In genomic region chr4:156476359-156476758, GRCh38 we compare ENCODE assay signal across 13 cellular contexts.
A peak's percentile ranks its signal among the peaks of the same experiment; 100 is the strongest.
DNase-seq lines count a peak whose midpoint lies in the region; ATAC-seq and TF ChIP-seq lines count a peak whose summit lies in the region.
"Had no signal": no experiment of that assay in that cellular context is flagged by ENCODE, and none has a peak within 500 bp of the region (broad histone marks: within the 10 kb centered on the region; RNA-seq: fewer than 3 reads in every experiment).

No MANE protein-coding gene starts in this region.

- ATAC-seq in sciatic nerve (peak; percentile 53), HG02610 (IDR thresholded peaks at IDR 0.05; ENCODE audit: unreplicated experiment) (no peak), GM19397 (IDR thresholded peaks at IDR 0.05; ENCODE audit: unreplicated experiment) (no peak)
- ATAC-seq: naive thymus-derived CD4-positive, alpha-beta T cell had no signal

- DNase-seq in GM04504 (ENCODE audit: low read depth) (peak; percentile 90), SK-MEL-5 (ENCODE audit: low read depth, low spot score) (peak; percentile 4), fibroblast of mammary gland (ENCODE audit: low read depth) (peak; percentile 97), sciatic nerve (ENCODE audit: low spot score) (no peak), NCI-H82 (lab: John Stamatoyannopoulos, UW) (no peak)
- DNase-seq in activated CD4-positive, alpha-beta T cell treated with anti-CD3 and anti-CD28 coated beads for 4 hours = no peak
- DNase-seq: activated CD4-positive, alpha-beta T cell treated with anti-CD3 and anti-CD28 coated beads for 1 hour; activated naive CD8-positive, alpha-beta T cell treated with anti-CD3 and anti-CD28 coated beads for 36 hours; DND-41; Kasumi-1; naive thymus-derived CD4-positive, alpha-beta T cell had no signal

- in situ Hi-C loops in SK-MEL-5 (cut with HindIII; ENCODE audit: low pct_unique_long_range_greater_than_20kb, low sequenced_read_pairs) = no loop called here

- intact Hi-C loops in sciatic nerve (cut with DNase I) = loop anchor here (5.0 kb wide), 1 partner anchor 561 kb away; no protein-coding TSS in a partner anchor

- TF ChIP-seq CTCF in fibroblast of mammary gland (conservative IDR thresholded peaks at IDR 0.05; ENCODE audit: control insufficient read depth, insufficient read depth, low read depth, low read length) = no peak

- H3K4me3 ChIP-seq in fibroblast of mammary gland (ENCODE audit: control insufficient read depth, low read depth, low read length) = no peak overlapping the region

Comparison
In these comparisons a context has a peak if more than half of its experiments do, and no peak if none do; other contexts are left out.
1. DNase-seq: peak in GM04504 (single experiment), SK-MEL-5 (single experiment) and fibroblast of mammary gland (single experiment); none in sciatic nerve (single experiment), NCI-H82 (single experiment) and activated CD4-positive, alpha-beta T cell treated with anti-CD3 and anti-CD28 coated beads for 4 hours (0 of 2).